27 cellular contexts compared by ENCODE assay signal in genomic region chr3:184665101-184665500, GRCh38. TPM values are rescaled to one million over a fixed set of nuclear protein-coding genes. Genes with fewer than 3 reads are reported as not detected.
DNase-seq lines count a peak whose midpoint lies in the region; ATAC-seq, FAIRE-seq and TF ChIP-seq lines count a peak whose summit lies in the region.
"Had no signal": no experiment of that assay in that cellular context is flagged by ENCODE, and none has a peak within 500 bp of the region (broad histone marks: within the 10 kb centered on the region; RNA-seq: fewer than 3 reads in every experiment).

No MANE protein-coding gene starts in this region.

- H3K23ac ChIP-seq in trophoblast cell (ENCODE audit: low read length) = no peak overlapping the region

- no peak overlapping the region for H2BK5ac ChIP-seq in trophoblast cell (ENCODE audit: low read depth, low read length, poor library complexity)

- no peaks in the 10 kb centered on the region for H3K27me3 ChIP-seq in bronchial epithelial cell (ENCODE audit: control insufficient read depth, insufficient read depth, low read length)
- H3K27me3 ChIP-seq in trophoblast cell (ENCODE audit: insufficient read depth, low read length) = no peaks in the 10 kb centered on the region
- H3K27me3 ChIP-seq in CD8-positive, alpha-beta T cell (ENCODE audit: insufficient read depth, low read length) = no peaks in the 10 kb centered on the region
- H3K27me3 ChIP-seq: BE2C, BLaER1 had no signal

- H3K4me1 Mint-ChIP-seq in mesothelial cell of epicardium = peaks cover 22% of the 10 kb centered on the region
- H3K4me1 Mint-ChIP-seq in CD8-positive, alpha-beta T cell (ENCODE audit: low read depth) = peaks cover 5% of the 10 kb centered on the region
- H3K4me1 Mint-ChIP-seq: CD4-positive, alpha-beta memory T cell; CD4-positive, CD25-positive, alpha-beta regulatory T cell had no signal

- FAIRE-seq in bronchial epithelial cell (lab: Jason Lieb, UNC) = peak; percentile 40
- FAIRE-seq: A204.1, GM12878, GM12892, GM18507 had no signal

- H3K4me1 ChIP-seq in trophoblast cell (ENCODE audit: control insufficient read depth in 1 of 2, insufficient read depth in 2 of 2, low read length in 2 of 2) = peaks cover 11 to 13% of the 10 kb centered on the region in 2 experiments
- no peaks in the 10 kb centered on the region for H3K4me1 ChIP-seq in CD8-positive, alpha-beta T cell (ENCODE audit: insufficient read depth, low read length)

- H2BK12ac ChIP-seq in trophoblast cell (ENCODE audit: low read length) = no peak overlapping the region

- H4K91ac ChIP-seq in trophoblast cell (ENCODE audit: low read depth, low read length) = no peak overlapping the region

- H3K9me3 ChIP-seq in trophoblast cell (ENCODE audit: insufficient read depth, low read depth, low read length) = no peaks in the 10 kb centered on the region
- H3K9me3 ChIP-seq in CD8-positive, alpha-beta T cell (ENCODE audit: low read length) = no peaks in the 10 kb centered on the region
- H3K9me3 ChIP-seq: BE2C, BLaER1 had no signal

- no peak overlapping the region for H3K4ac ChIP-seq in trophoblast cell (ENCODE audit: low read depth, low read length)

- H3K18ac ChIP-seq in trophoblast cell (ENCODE audit: low read length) = no peak overlapping the region

- no peak overlapping the region for H3K9ac ChIP-seq in trophoblast cell (ENCODE audit: low read length)
- H3K9ac ChIP-seq: BLaER1 had no signal

- CTCF ChIA-PET in CD8-positive, alpha-beta T cell (lab: Charles Lee) = no interaction called here

- H3K36me3 ChIP-seq in bronchial epithelial cell (ENCODE audit: control insufficient read depth, insufficient read depth, low read length) (no peaks in the 10 kb centered on the region), trophoblast cell (ENCODE audit: control insufficient read depth in 1 of 2, insufficient read depth in 2 of 2, low read length in 2 of 2) (no peaks in the 10 kb centered on the region)
- H3K36me3 ChIP-seq in CD8-positive, alpha-beta T cell (ENCODE audit: insufficient read depth, low read length) = no peaks in the 10 kb centered on the region
- H3K36me3 ChIP-seq: BE2C, BLaER1 had no signal

- H2AFZ ChIP-seq in trophoblast cell (ENCODE audit: insufficient read depth, low read length, poor library complexity) = no peak overlapping the region

- no peaks in the 10 kb centered on the region for H3K79me2 ChIP-seq in trophoblast cell (ENCODE audit: control insufficient read depth, insufficient read depth, low read length, poor library complexity)

- H3K36me3 Mint-ChIP-seq in mesothelial cell of epicardium = no peaks in the 10 kb centered on the region
- no peaks in the 10 kb centered on the region for H3K36me3 Mint-ChIP-seq in CD8-positive, alpha-beta T cell
- H3K36me3 Mint-ChIP-seq: CD14-positive monocyte; CD4-positive, alpha-beta memory T cell; CD4-positive, CD25-positive, alpha-beta regulatory T cell had no signal

- no peak overlapping the region for H3K4me3 Mint-ChIP-seq in mesothelial cell of epicardium
- H3K4me3 Mint-ChIP-seq in CD8-positive, alpha-beta T cell = no peak overlapping the region
- H3K4me3 Mint-ChIP-seq: CD14-positive monocyte; CD4-positive, alpha-beta memory T cell; CD4-positive, CD25-positive, alpha-beta regulatory T cell had no signal

- no peak overlapping the region for H4K8ac ChIP-seq in trophoblast cell (ENCODE audit: low read depth, low read length)

- H3K4me3 ChIP-seq in bronchial epithelial cell (ENCODE audit: low read depth, low read length) = no peak overlapping the region
- H3K4me3 ChIP-seq in trophoblast cell (ENCODE audit: low read depth, low read length) = no peak overlapping the region
- H3K4me3 ChIP-seq in CD8-positive, alpha-beta T cell (ENCODE audit: low read depth, low read length) = no peak overlapping the region
- H3K4me3 ChIP-seq: BLaER1, GM12878 had no signal

- peak overlapping the region; percentile 34 for H3K27ac Mint-ChIP-seq in mesothelial cell of epicardium
- H3K27ac Mint-ChIP-seq in CD8-positive, alpha-beta T cell = no peak overlapping the region
- H3K27ac Mint-ChIP-seq: CD4-positive, alpha-beta memory T cell; CD4-positive, CD25-positive, alpha-beta regulatory T cell had no signal

- WGBS in trophoblast cell (ENCODE audit: extremely low coverage, insufficient coverage, insufficient read length) = no CpG with 5 or more reads among the region's 10 CpGs

- intact Hi-C loops in CD8-positive, alpha-beta T cell (cut with DNase I, micrococcal nuclease) = no loop called here

- H3K14ac ChIP-seq in trophoblast cell (ENCODE audit: low read length) = no peak overlapping the region

- no peak overlapping the region for H3K27ac ChIP-seq in trophoblast cell (ENCODE audit: low read depth, low read length)
- no peak overlapping the region for H3K27ac ChIP-seq in CD8-positive, alpha-beta T cell (ENCODE audit: low read depth, low read length)
- H3K27ac ChIP-seq: BLaER1 had no signal

- TF ChIP-seq CTCF in bronchial epithelial cell (IDR thresholded peaks at IDR 0.05; ENCODE audit: insufficient read depth, low read length, severe bottlenecking) (no peak), mesothelial cell of epicardium (IDR thresholded peaks at IDR 0.05; ENCODE audit: unreplicated experiment) (no peak)
- TF ChIP-seq CTCF in CD8-positive, alpha-beta T cell (IDR thresholded peaks at IDR 0.05) = no peak

- ATAC-seq in esophagus mucosa (peak; percentile 35), GM19463 (IDR thresholded peaks at IDR 0.05; ENCODE audit: unreplicated experiment) (no peak)
- no peak for ATAC-seq in activated CD4-positive, CD25-positive, alpha-beta regulatory T cell treated with anti-CD3 and anti-CD28 coated beads, Interleukin-2, amount 50 U/mL, for 24 hours
- ATAC-seq in CD8-positive, alpha-beta T cell = no peak

- H3K9me3 Mint-ChIP-seq in mesothelial cell of epicardium = no peaks in the 10 kb centered on the region
- no peaks in the 10 kb centered on the region for H3K9me3 Mint-ChIP-seq in CD8-positive, alpha-beta T cell
- H3K9me3 Mint-ChIP-seq: CD14-positive monocyte had no signal

- H3K4me2 ChIP-seq in trophoblast cell (ENCODE audit: low read length) = no peak overlapping the region

- no peaks in the 10 kb centered on the region for H3K79me1 ChIP-seq in trophoblast cell (ENCODE audit: low read length)

- no peak overlapping the region for H4K12ac ChIP-seq in trophoblast cell (ENCODE audit: low read depth, low read length)

- no peak overlapping the region for H2BK120ac ChIP-seq in trophoblast cell (ENCODE audit: insufficient read depth, low read length, poor library complexity)

- DNase-seq in bronchial epithelial cell (ENCODE audit: low read depth) (no peak), mesothelial cell of epicardium (ENCODE audit: low spot score in 2 of 2, unreplicated experiment in 2 of 2) (no peak), trophoblast cell (peak; percentile 95 to 97)
- no peak for DNase-seq in CD8-positive, alpha-beta T cell
- no peak for DNase-seq in activated CD8-positive, alpha-beta memory T cell treated with anti-CD3 and anti-CD28 coated beads, Interleukin-2, amount 50 U/mL, for 48 hours
- DNase-seq: 8988T; ACHN; BE2C; C1 segment of cervical spinal cord; CD4-positive, alpha-beta memory T cell; CD4-positive, CD25-positive, alpha-beta regulatory T cell; DMS 273 treated with DMSO at 0.1 percent for 48 hours; DMS153; DMS53; DMS79; DND-41; EL; GDM1 had no signal

- no peak overlapping the region for H2AK5ac ChIP-seq in trophoblast cell (ENCODE audit: low read length)

- no peaks in the 10 kb centered on the region for H3K27me3 Mint-ChIP-seq in mesothelial cell of epicardium (ENCODE audit: low read depth)
- H3K27me3 Mint-ChIP-seq in CD8-positive, alpha-beta T cell (ENCODE audit: low read depth) = peaks cover 8% of the 10 kb centered on the region

- POLR2A ChIA-PET in CD8-positive, alpha-beta T cell (lab: Charles Lee) = interaction anchor here (0.6 kb wide), 1 partner anchor 60 kb away, joined by 5 read pairs; no protein-coding TSS in a partner anchor

RNA-seq across cellular contexts. Expression of gene MAGEF1, which starts 46.8 kb away (rescaled TPM):
- total RNA-seq in bronchial epithelial cell (14.2 and 15.1 TPM in 2 replicates), esophagus mucosa (16.1 TPM), mesothelial cell of epicardium (67.6 to 68.9 TPM (median 68.4 TPM) in 3 replicates)
- polyA plus RNA-seq in trophoblast cell (2013) = 28.9 and 31.1 TPM in 2 replicates
- total RNA-seq in CD8-positive, alpha-beta T cell = 1 to 10 TPM; 3.2 to 3.3 TPM

Comparison
In these comparisons a context has a peak if more than half of its experiments do, and no peak if none do; other contexts are left out.
1. DNase-seq: peak in trophoblast cell (2 of 2); none in bronchial epithelial cell (single experiment), mesothelial cell of epicardium (0 of 2), CD8-positive, alpha-beta T cell (0 of 7) and activated CD8-positive, alpha-beta memory T cell treated with anti-CD3 and anti-CD28 coated beads, Interleukin-2, amount 50 U/mL, for 48 hours (single experiment).